In genomic region chr1:99855914-99856450, GRCh38 we compare ENCODE assay signal across 31 cellular contexts. TPM values are rescaled to one million over a fixed set of nuclear protein-coding genes. Genes with fewer than 3 reads are reported as not detected.
A peak's percentile ranks its signal among the peaks of the same experiment; 100 is the strongest.
DNase-seq lines count a peak whose midpoint lies in the region; ATAC-seq and TF ChIP-seq lines count a peak whose summit lies in the region.
"Had no signal": no experiment of that assay in that cellular context is flagged by ENCODE, and none has a peak within 500 bp of the region (broad histone marks: within the 10 kb centered on the region; RNA-seq: fewer than 3 reads in every experiment).

No MANE protein-coding gene starts in this region.

- H3K36me3 ChIP-seq in heart right ventricle (peaks cover 0 to 24% (median 0%) of the 10 kb centered on the region in 9 donors), spleen (peaks cover 0 to 56% (median 8%) of the 10 kb centered on the region in 6 donors)
- H3K36me3 ChIP-seq: prostate gland had no signal

- H3K9me3 Mint-ChIP-seq in activated naive CD8-positive, alpha-beta T cell treated with anti-CD3 and anti-CD28 coated beads, Interleukin-2, amount 50 U/mL, for 24 hours = no peaks in the 10 kb centered on the region
- no peaks in the 10 kb centered on the region for H3K9me3 Mint-ChIP-seq in activated naive CD8-positive, alpha-beta T cell treated with anti-CD3 and anti-CD28 coated beads for 36 hours
- H3K9me3 Mint-ChIP-seq: naive thymus-derived CD4-positive, alpha-beta T cell had no signal

- H3K4me3 Mint-ChIP-seq in activated naive CD8-positive, alpha-beta T cell treated with anti-CD3 and anti-CD28 coated beads, Interleukin-2, amount 50 U/mL, for 24 hours = no peak overlapping the region
- no peak overlapping the region for H3K4me3 Mint-ChIP-seq in activated naive CD8-positive, alpha-beta T cell treated with anti-CD3 and anti-CD28 coated beads for 36 hours
- H3K4me3 Mint-ChIP-seq: naive thymus-derived CD4-positive, alpha-beta T cell; stimulated activated memory B cell treated with anti-CD40 and anti-IgM and Interleukin-4, amounts not matched to agents 10 μg/mL and 1 μg/mL and 100 μg/mL, for 72 hours had no signal

- H3K4me1 ChIP-seq in heart right ventricle (peaks cover 0 to 27% (median 9%) of the 10 kb centered on the region in 9 donors), spleen (peaks cover 6 to 20% (median 12%) of the 10 kb centered on the region in 6 donors)
- H3K4me1 ChIP-seq: body of pancreas, prostate gland had no signal

- no peak for TF ChIP-seq POLR2A in spleen (IDR thresholded peaks at IDR 0.05)

- H3K4me3 ChIP-seq in heart right ventricle (no peak overlapping the region), spleen (no peak overlapping the region)
- H3K4me3 ChIP-seq: body of pancreas, lower lobe of right lung, prostate gland had no signal

- peaks cover 11% of the 10 kb centered on the region for H3K4me1 Mint-ChIP-seq in activated naive CD8-positive, alpha-beta T cell treated with anti-CD3 and anti-CD28 coated beads, Interleukin-2, amount 50 U/mL, for 24 hours
- peaks cover 10% of the 10 kb centered on the region for H3K4me1 Mint-ChIP-seq in activated naive CD8-positive, alpha-beta T cell treated with anti-CD3 and anti-CD28 coated beads for 36 hours

- peaks cover 22% of the 10 kb centered on the region for H3K36me3 Mint-ChIP-seq in activated naive CD8-positive, alpha-beta T cell treated with anti-CD3 and anti-CD28 coated beads, Interleukin-2, amount 50 U/mL, for 24 hours (ENCODE audit: low read depth)
- H3K36me3 Mint-ChIP-seq in activated naive CD8-positive, alpha-beta T cell treated with anti-CD3 and anti-CD28 coated beads for 36 hours = peaks cover 34% of the 10 kb centered on the region

- TF ChIP-seq CTCF in heart right ventricle (IDR thresholded peaks at IDR 0.05) (no peak), spleen (IDR thresholded peaks at IDR 0.05 in 8 of 11, conservative IDR thresholded peaks at IDR 0.05 in 3 of 11) (no peak)

- intact Hi-C loops in heart right ventricle (cut with DNase I) = no loop called here
- intact Hi-C loops in spleen (cut with DNase I; ENCODE audit: low total_unique reads) = no loop called here

- no peak overlapping the region for H3K27ac Mint-ChIP-seq in activated naive CD8-positive, alpha-beta T cell treated with anti-CD3 and anti-CD28 coated beads, Interleukin-2, amount 50 U/mL, for 24 hours
- H3K27ac Mint-ChIP-seq in activated naive CD8-positive, alpha-beta T cell treated with anti-CD3 and anti-CD28 coated beads for 36 hours = no peak overlapping the region
- H3K27ac Mint-ChIP-seq: stimulated activated memory B cell treated with anti-CD40 and anti-IgM and Interleukin-4, amounts not matched to agents 10 μg/mL and 1 μg/mL and 100 μg/mL, for 72 hours had no signal

- H3K27ac ChIP-seq in heart right ventricle (peak overlapping the region in 4 of 10 donors; percentile 31 to 50 (median 36)), spleen (no peak overlapping the region)
- H3K27ac ChIP-seq: body of pancreas, lower lobe of right lung, prostate gland had no signal

- no peaks in the 10 kb centered on the region for H3K27me3 ChIP-seq in heart right ventricle
- H3K27me3 ChIP-seq in spleen (replicated peaks in 1 of 7) = no peaks in the 10 kb centered on the region
- H3K27me3 ChIP-seq: body of pancreas had no signal

- 100% methylated on average over 1 of the region's 1 CpG for WGBS in heart right ventricle, 2 donors
- WGBS in spleen, 5 donors = 92 to 100% (median 95%) methylated on average over 1 of the region's 1 CpG

- peak; percentile 59 for ATAC-seq in activated naive CD8-positive, alpha-beta T cell treated with anti-CD3 and anti-CD28 coated beads, Interleukin-2, amount 50 U/mL, for 24 hours
- ATAC-seq in heart right ventricle (peak in 6 of 8 donors; percentile 80 to 95 (median 92)), HG02678 (IDR thresholded peaks at IDR 0.05; ENCODE audit: unreplicated experiment) (no peak)
- ATAC-seq: body of pancreas; lower lobe of right lung; naive thymus-derived CD4-positive, alpha-beta T cell; stimulated activated memory B cell treated with anti-CD40 and anti-IgM and Interleukin-4, amounts not matched to agents 10 μg/mL and 1 μg/mL and 100 μg/mL, for 72 hours had no signal

- H3K27me3 Mint-ChIP-seq in activated naive CD8-positive, alpha-beta T cell treated with anti-CD3 and anti-CD28 coated beads, Interleukin-2, amount 50 U/mL, for 24 hours = no peaks in the 10 kb centered on the region
- H3K27me3 Mint-ChIP-seq in activated naive CD8-positive, alpha-beta T cell treated with anti-CD3 and anti-CD28 coated beads for 36 hours = no peaks in the 10 kb centered on the region
- H3K27me3 Mint-ChIP-seq: naive thymus-derived CD4-positive, alpha-beta T cell; stimulated activated memory B cell treated with anti-CD40 and anti-IgM and Interleukin-4, amounts not matched to agents 10 μg/mL and 1 μg/mL and 100 μg/mL, for 72 hours had no signal

- no peaks in the 10 kb centered on the region for H3K9me3 ChIP-seq in heart right ventricle
- no peaks in the 10 kb centered on the region for H3K9me3 ChIP-seq in spleen
- H3K9me3 ChIP-seq: body of pancreas, lower lobe of right lung, prostate gland had no signal

- no peak for DNase-seq in activated naive CD8-positive, alpha-beta T cell treated with anti-CD3 and anti-CD28 coated beads, Interleukin-2, amount 50 U/mL, for 24 hours
- no peak for DNase-seq in activated naive CD8-positive, alpha-beta T cell treated with anti-CD3 and anti-CD28 coated beads for 36 hours
- peak; percentile 46 for DNase-seq in RKO (ENCODE audit: low spot score)
- DNase-seq in heart right ventricle = no peak
- DNase-seq in stromal cell of bone marrow (ENCODE audit: low read depth) = peak; percentile 11
- DNase-seq in spleen = no peak
- no peak for DNase-seq in stimulated activated CD8-positive, alpha-beta memory T cell treated with anti-CD3 and anti-CD28 coated beads, Interleukin-4, amount 100 ng/mL, for 48 hours
- DNase-seq: 8988T; activated CD4-positive, alpha-beta T cell treated with anti-CD3 and anti-CD28 coated beads, Interleukin-2, amount 50 U/mL, for 48 hours; activated CD4-positive, CD25-positive, alpha-beta regulatory T cell treated with anti-CD3 and anti-CD28 coated beads, Interleukin-2, amount 50 U/mL, for 72 hours; activated CD8-positive, alpha-beta memory T cell treated with anti-CD3 and anti-CD28 coated beads, Interleukin-2, amount 50 U/mL, for 4 hours; activated naive CD4-positive, alpha-beta T cell; body of pancreas; Calu3; DMS79; KBM-7; lower lobe of right lung; midbrain; MM.1S; naive thymus-derived CD4-positive, alpha-beta T cell; NCI-H1105 treated with DMSO at 0.1 percent for 48 hours; NCI-H2029 treated with DMSO at 0.1 percent for 48 hours; NCI-H226; NCI-H69; SHP77 treated with DMSO at 0.1 percent for 48 hours; substantia nigra; T-helper 2 cell; trophoblast cell had no signal

RNA-seq across cellular contexts. Expression of gene AGL, which starts 5.8 kb away (rescaled TPM):
- 10 to 100 TPM; 16.2 to 16.5 TPM for total RNA-seq in activated naive CD8-positive, alpha-beta T cell treated with anti-CD3 and anti-CD28 coated beads for 36 hours
- total RNA-seq in heart right ventricle (10 to 100 TPM; 38.5 to 73.1 (median 58.8) TPM), spleen (10 to 100 TPM; 14.3 to 28.1 (median 19.4) TPM)
- polyA plus RNA-seq in heart right ventricle (10 to 100 TPM; 10.5 to 17.0 TPM), spleen (1 to 10 TPM; 6.3 to 8.6 (median 6.6) TPM)

Comparison
In these comparisons a context has a peak if more than half of its experiments do, and no peak if none do; other contexts are left out.
1. DNase-seq: peak in RKO (single experiment) and stromal cell of bone marrow (single experiment); none in activated naive CD8-positive, alpha-beta T cell treated with anti-CD3 and anti-CD28 coated beads, Interleukin-2, amount 50 U/mL, for 24 hours (single experiment), activated naive CD8-positive, alpha-beta T cell treated with anti-CD3 and anti-CD28 coated beads for 36 hours (single experiment), heart right ventricle (0 of 2), spleen (single experiment) and stimulated activated CD8-positive, alpha-beta memory T cell treated with anti-CD3 and anti-CD28 coated beads, Interleukin-4, amount 100 ng/mL, for 48 hours (single experiment).